17 cellular contexts compared by ENCODE assay signal in the genomic region with DNA sequence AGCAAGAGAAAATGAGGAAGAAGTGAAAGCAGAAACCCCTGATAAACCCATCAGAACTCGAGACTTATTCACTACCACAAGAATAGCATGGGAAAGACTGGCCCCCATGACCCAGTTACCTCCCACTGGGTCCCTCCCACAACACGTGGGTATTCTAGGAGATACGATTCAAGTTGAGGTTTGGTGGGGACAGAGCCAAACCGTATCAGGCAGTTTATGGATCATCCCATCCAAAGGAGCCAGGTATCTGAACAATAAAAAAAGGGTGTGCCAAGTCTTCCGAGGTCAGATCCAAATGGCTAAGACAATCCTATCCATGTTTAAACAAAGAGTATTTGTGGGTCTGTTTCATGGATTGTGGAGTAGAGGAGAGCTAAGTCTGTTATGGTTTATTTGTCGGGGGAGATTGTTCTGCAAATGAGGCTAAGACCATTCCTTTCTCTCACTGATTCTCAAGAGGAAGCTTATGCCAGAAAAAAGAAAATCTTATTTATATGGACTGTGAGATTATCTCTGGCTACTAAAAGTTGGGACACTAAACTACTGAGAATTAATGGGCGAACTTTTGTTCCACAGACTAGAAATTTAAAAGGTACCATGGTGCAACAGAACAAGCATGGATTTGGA.
A peak's percentile ranks its signal among the peaks of the same experiment; 100 is the strongest.
DNase-seq lines count a peak whose midpoint lies in the region; ATAC-seq, FAIRE-seq and TF ChIP-seq lines count a peak whose summit lies in the region.
"Had no signal": no experiment of that assay in that cellular context is flagged by ENCODE, and none has a peak within 500 bp of the region (broad histone marks: within the 10 kb centered on the region; RNA-seq: fewer than 3 reads in every experiment).

No MANE protein-coding gene starts in this region.

- no peaks in the 10 kb centered on the region for H3K79me2 ChIP-seq in H1 (ENCODE audit: control insufficient read depth in 1 of 2, insufficient read depth in 2 of 2, low read length in 2 of 2)

- in situ Hi-C loops in transverse colon (cut with MboI; ENCODE audit: low pct_ligation_motif_present in 1 of 4, low pct_unique_long_range_greater_than_20kb in 1 of 4, low sequenced_read_pairs in 3 of 4) = no loop called here

- no peak overlapping the region for H3K14ac ChIP-seq in H1 (ENCODE audit: insufficient read length)

- TF ChIP-seq RAD21 in H1 (IDR thresholded peaks at IDR 0.05 in 1 of 2, conservative IDR thresholded peaks at IDR 0.05 in 1 of 2; ENCODE audit: low read depth in 2 of 2, low read length in 2 of 2) = no peak

- H3K56ac ChIP-seq in H1 (replicated peaks; ENCODE audit: insufficient read length, low read depth, low read length) = no peak overlapping the region

- intact Hi-C loops in transverse colon (cut with DNase I; ENCODE audit: low total_unique reads) = loop anchor here (10.0 kb wide), 1 partner anchor 1869 kb away; no protein-coding TSS in a partner anchor

- H3K18ac ChIP-seq in H1 (ENCODE audit: extremely low read depth, low read length) = peak overlapping the region; percentile 38; the same call in 1 of the 2 replicates

- no peaks in the 10 kb centered on the region for H3K36me3 ChIP-seq in HUES48 (ENCODE audit: control insufficient read depth, insufficient read depth, low read length)
- H3K36me3 ChIP-seq in H1 (ENCODE audit: control insufficient read depth in 2 of 4, insufficient read depth in 4 of 4, low read length in 3 of 4) = no peaks in the 10 kb centered on the region
- H3K36me3 ChIP-seq in transverse colon = no peaks in the 10 kb centered on the region
- H3K36me3 ChIP-seq: BE2C, MG63, Peyer's patch had no signal

- H3K9me3 ChIP-seq in HUES48 (ENCODE audit: control insufficient read depth, insufficient read depth, low read length) (no peaks in the 10 kb centered on the region), H1 (ENCODE audit: insufficient read depth in 2 of 2, low read depth in 1 of 2, low read length in 1 of 2) (no peaks in the 10 kb centered on the region), transverse colon (no peaks in the 10 kb centered on the region)
- H3K9me3 ChIP-seq: BE2C, MG63, Peyer's patch had no signal

- 67% methylated on average over 7 of the region's 7 CpGs; no CpG with 5 or more reads in 1 of the 2 experiments for WGBS in H1 (ENCODE audit: extremely low coverage in 1 of 2, insufficient coverage in 1 of 2, insufficient read length in 1 of 2, insufficient replicate concordance in 2 of 2, low coverage in 1 of 2, low lambda C conversion rate in 2 of 2, missing lambda C conversion rate in 1 of 2), 2 experiments
- WGBS in transverse colon (ENCODE audit: low coverage in 1 of 2), 2 donors = 19 to 28% methylated on average over 7 of the region's 7 CpGs

- no peak overlapping the region for H3K23ac ChIP-seq in H1 (ENCODE audit: insufficient read length)

- H4K5ac ChIP-seq in H1 (ENCODE audit: insufficient read length, low read depth, low read length) = no peak overlapping the region

- no peaks in the 10 kb centered on the region for H4K20me1 ChIP-seq in H1 (replicated peaks in 1 of 2; ENCODE audit: control insufficient read depth in 1 of 2, insufficient read depth in 2 of 2, low read length in 2 of 2)

- H3K27ac ChIP-seq in HUES48 (ENCODE audit: low read depth, low read length) (peak overlapping the region; percentile 38), H1 (ENCODE audit: low read depth, low read length) (no peak overlapping the region), transverse colon (peak overlapping the region in 1 of 4 donors; percentile 24)
- H3K27ac ChIP-seq: Peyer's patch, SK-N-MC had no signal

- no peak overlapping the region for H2BK20ac ChIP-seq in H1 (ENCODE audit: low read length)

- H4K8ac ChIP-seq in H1 (ENCODE audit: extremely low read depth, insufficient read depth, low read length) = no peak overlapping the region

- no peak overlapping the region for H2AK5ac ChIP-seq in H1 (ENCODE audit: low read depth, low read length)

- H3K4me2 ChIP-seq in H1 (ENCODE audit: insufficient read depth in 1 of 2, low read depth in 2 of 2, low read length in 2 of 2) = 0 out of 4 replicates have a peak overlapping the region, but pooled peaks of 1 of the 2 experiments have one; percentile 10

- TF ChIP-seq EP300 in H1 (IDR thresholded peaks at IDR 0.05; ENCODE audit: borderline replicate concordance in 1 of 2, low read depth in 2 of 2, low read length in 2 of 2) (no peak), transverse colon (IDR thresholded peaks at IDR 0.05; ENCODE audit: low read depth) (no peak)

- no peak for ATAC-seq in HG03045 (IDR thresholded peaks at IDR 0.05; ENCODE audit: unreplicated experiment)
- ATAC-seq: HCT116, Right ventricle myocardium inferior, T-cell had no signal

- H2BK5ac ChIP-seq in H1 (ENCODE audit: low read depth, low read length) = no peak overlapping the region

- no peaks in the 10 kb centered on the region for H3K27me3 ChIP-seq in HUES48 (ENCODE audit: control insufficient read depth, insufficient read depth, low read length)
- no peaks in the 10 kb centered on the region for H3K27me3 ChIP-seq in H1 (replicated peaks in 1 of 4; ENCODE audit: control insufficient read depth in 3 of 4, extremely low read depth in 1 of 4, insufficient read depth in 3 of 4, low read length in 3 of 4)
- H3K27me3 ChIP-seq in transverse colon = no peaks in the 10 kb centered on the region
- H3K27me3 ChIP-seq: BE2C, MG63, Peyer's patch had no signal

- no peak overlapping the region for H2AFZ ChIP-seq in H1 (ENCODE audit: low read length)

- H3K9ac ChIP-seq in HUES48 (ENCODE audit: low read depth, low read length) (no peak overlapping the region), H1 (replicated peaks in 1 of 4; ENCODE audit: extremely low read depth in 1 of 4, low read depth in 3 of 4, low read length in 3 of 4) (no peak overlapping the region)

- no peak overlapping the region for H3K4ac ChIP-seq in H1 (replicated peaks; ENCODE audit: insufficient read length, low read depth, low read length)

- H4K91ac ChIP-seq in H1 (replicated peaks; ENCODE audit: insufficient read length, low read length) = no peak overlapping the region

- H3K79me1 ChIP-seq in H1 (ENCODE audit: low read depth, low read length) = no peaks in the 10 kb centered on the region

- no peaks in the 10 kb centered on the region; the same call in 1 of the 2 replicates for H3K23me2 ChIP-seq in H1 (ENCODE audit: low read depth, low read length)

- H2BK15ac ChIP-seq in H1 (ENCODE audit: low read length) = no peak overlapping the region

- no peak overlapping the region for H3K4me3 ChIP-seq in HUES48 (ENCODE audit: low read depth, low read length)
- no peak overlapping the region for H3K4me3 ChIP-seq in H1 (ENCODE audit: extremely low read depth in 1 of 4, insufficient read depth in 2 of 4, low read depth in 3 of 4, low read length in 4 of 4)
- no peak overlapping the region for H3K4me3 ChIP-seq in transverse colon
- H3K4me3 ChIP-seq: MG63, Peyer's patch, SK-N-MC had no signal

- POLR2A ChIA-PET in H1 (lab: Charles Lee; ENCODE audit: partially characterized antibody) = no interaction called here

- DNase-seq in OCI-M1 (lab: John Stamatoyannopoulos, UW) = peak; percentile 81
- no peak for DNase-seq in H1 (ENCODE audit: low read depth in 1 of 2, low spot score in 2 of 2)
- DNase-seq in transverse colon = peak; percentile 25
- no peak for DNase-seq in HUDEP-2 (lab: John Stamatoyannopoulos, UW; ENCODE audit: unreplicated experiment in 76 of 76)
- DNase-seq in GM19238 (ENCODE audit: insufficient read length, low spot score) = no peak
- DNase-seq: BE2C; CD4-positive, alpha-beta T cell; MG63; NCI-H1105; NCI-H1694; Peyer's patch; T-cell had no signal

- H2BK12ac ChIP-seq in H1 (ENCODE audit: low read depth, low read length) = 0 out of 2 replicates have a peak overlapping the region, but pooled peaks have one; percentile 18

- TF ChIP-seq CTCF in H1 (IDR thresholded peaks at IDR 0.05; ENCODE audit: control extremely low read depth in 1 of 3, insufficient read depth in 1 of 3, low read depth in 1 of 3, low read length in 3 of 3) (no peak), transverse colon (IDR thresholded peaks at IDR 0.05) (no peak)

- TF ChIP-seq POLR2A in H1 (IDR thresholded peaks at IDR 0.05; ENCODE audit: control extremely low read depth in 1 of 2, low read depth in 2 of 2, low read length in 2 of 2) (no peak), transverse colon (IDR thresholded peaks at IDR 0.05) (no peak)

- H3K4me1 ChIP-seq in HUES48 (ENCODE audit: control insufficient read depth, insufficient read depth, low read length) (peaks cover 14% of the 10 kb centered on the region), H1 (replicated peaks in 1 of 4; ENCODE audit: control insufficient read depth in 3 of 4, insufficient read depth in 4 of 4, low read length in 3 of 4) (peaks cover 0 to 9% (median 7%) of the 10 kb centered on the region in 4 experiments; a peak in 6 of 7 replicates), transverse colon (peaks cover 0 to 17% (median 3%) of the 10 kb centered on the region in 4 donors)
- H3K4me1 ChIP-seq: Peyer's patch had no signal

- CTCF ChIA-PET in H1 (lab: Charles Lee; ENCODE audit: partially characterized antibody) = interaction anchor here (1.0 to 3.4 kb wide), 12 partner anchors 26 to 486 kb away, joined by 3 to 48 read pairs (median 5); no protein-coding TSS in a partner anchor

- H2BK120ac ChIP-seq in H1 (replicated peaks; ENCODE audit: low read depth, low read length) = no peak overlapping the region

- FAIRE-seq in H1 (lab: Jason Lieb, UNC) = no peak

TF ChIP-seq in H1, 55 proteins besides CTCF, POLR2A, EP300 and RAD21 (continues in another document):
- TF ChIP-seq BACH1 (IDR thresholded peaks at IDR 0.05; ENCODE audit: low read length) (no peak), KDM1A (IDR thresholded peaks at IDR 0.05; ENCODE audit: borderline replicate concordance, low read length) (no peak), CEBPB (IDR thresholded peaks at IDR 0.05; ENCODE audit: low read depth, low read length) (no peak), RXRA (IDR thresholded peaks at IDR 0.05; ENCODE audit: insufficient read depth, low read depth, low read length) (no peak), RFX5 (IDR thresholded peaks at IDR 0.05; ENCODE audit: borderline replicate concordance, low read depth, low read length) (no peak), POU5F1 (IDR thresholded peaks at IDR 0.05; ENCODE audit: low read depth, low read length) (no peak)

Comparison
In these comparisons a context has a peak if more than half of its experiments do, and no peak if none do; other contexts are left out.
1. DNase-seq: peak in OCI-M1 (single experiment) and transverse colon (single experiment); none in H1 (0 of 2), HUDEP-2 (0 of 76) and GM19238 (single experiment).